Comparison of ENCODE assay signal across 8 cellular contexts in the genomic region with DNA sequence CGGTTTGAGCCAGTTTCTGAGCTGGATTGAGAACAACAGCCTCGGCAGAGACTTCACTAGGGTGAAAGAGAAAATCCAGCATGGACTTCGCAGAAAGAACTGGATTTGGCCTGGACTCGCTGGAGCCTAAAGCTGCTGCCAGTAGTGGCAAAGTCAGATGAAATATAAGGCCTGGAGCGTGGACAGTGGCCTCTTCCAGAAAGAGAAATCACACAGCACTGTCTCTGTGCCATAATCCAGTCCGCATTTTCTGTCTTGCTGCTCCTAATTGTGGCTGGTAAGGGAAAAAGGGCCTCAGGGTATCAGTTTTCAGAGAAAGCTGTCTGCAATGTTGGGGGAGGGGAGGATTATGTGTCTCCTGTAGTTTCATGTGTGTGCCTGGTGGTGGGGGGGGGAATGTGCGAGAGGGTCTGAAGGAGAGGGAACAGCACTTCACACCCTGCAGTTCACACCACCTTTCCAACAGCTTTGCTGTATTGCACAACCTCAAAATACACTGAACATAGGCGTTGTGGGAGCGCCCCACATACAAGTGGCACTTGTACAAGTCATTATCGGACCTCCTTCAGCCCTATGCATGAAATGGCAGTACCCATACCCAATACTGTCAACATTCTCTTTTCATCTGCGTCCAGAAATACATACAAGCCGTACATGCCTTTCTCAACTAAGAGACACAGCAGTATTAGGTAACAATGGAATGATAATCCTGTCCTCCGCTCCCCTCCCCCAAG.
A peak's percentile ranks its signal among the peaks of the same experiment; 100 is the strongest.
DNase-seq lines count a peak whose midpoint lies in the region; ATAC-seq and TF ChIP-seq lines count a peak whose summit lies in the region.

No MANE protein-coding gene starts in this region.

- peak overlapping the region; percentile 81 for H3K4me3 Mint-ChIP-seq in activated CD4-positive, alpha-beta T cell treated with anti-CD3 and anti-CD28 coated beads, Interleukin-2, amount 10 ng/mL, durations not matched to agents 24 days and 14 days

- no peak for TF ChIP-seq CTCF in left lung (IDR thresholded peaks at IDR 0.05)

- H3K27me3 ChIP-seq in left lung, result no peaks in the 10 kb centered on the region

- H3K27ac Mint-ChIP-seq in activated CD4-positive, alpha-beta T cell treated with anti-CD3 and anti-CD28 coated beads, Interleukin-2, amount 10 ng/mL, durations not matched to agents 24 days and 14 days, result peak overlapping the region; percentile 99

- H3K27me3 Mint-ChIP-seq in activated CD4-positive, alpha-beta T cell treated with anti-CD3 and anti-CD28 coated beads, Interleukin-2, amount 10 ng/mL, durations not matched to agents 24 days and 14 days, result no peaks in the 10 kb centered on the region

- intact Hi-C loops in activated CD4-positive, alpha-beta T cell treated with anti-CD3 and anti-CD28 coated beads, Interleukin-2, amount 10 ng/mL, durations not matched to agents 24 days and 14 days (cut with micrococcal nuclease), result loop anchor here (1.0 to 5.0 kb wide), 5 partner anchors 21 to 694 kb away; a partner anchor contains a TSS
- intact Hi-C loops in left lung (cut with DNase I), result loop anchor here in 1 of 2 donors (5.0 kb wide), 1 partner anchor 104 kb away; no protein-coding TSS in a partner anchor

- DNase-seq in SIG-M5 treated with dmso at 0.1 percent for 504 hours (lab: John Stamatoyannopoulos, UW; ENCODE audit: unreplicated experiment) (peak; percentile 46), SIG-M5 (lab: John Stamatoyannopoulos, UW) (no peak), NCI-H345 treated with DMSO at 0.1 percent for 48 hours (lab: John Stamatoyannopoulos, UW; ENCODE audit: unreplicated experiment) (peak; percentile 91), dedifferentiated amniotic fluid mesenchymal stem cell (ENCODE audit: extremely low spot score) (peak; percentile 98), left lung (peak in 1 of 2 donors; percentile 95)
- peak; percentile 95 for DNase-seq in activated CD4-positive, alpha-beta T cell treated with anti-CD3 and anti-CD28 coated beads, Interleukin-2, amount 10 ng/mL, durations not matched to agents 24 days and 14 days
- peak; percentile 81 to 83 for DNase-seq in stimulated activated CD4-positive, alpha-beta T cell treated with anti-CD3 and anti-CD28 coated beads, Interleukin-2, amount 100 ng/mL, for 24 hours

- ATAC-seq in HG03175 (IDR thresholded peaks at IDR 0.05; ENCODE audit: unreplicated experiment) (peak; percentile 50), left lung (peak; percentile 75)

- peaks cover 18 to 73% of the 10 kb centered on the region in 2 donors for H3K4me1 ChIP-seq in left lung

- peaks cover 0 to 3% of the 10 kb centered on the region in 2 donors for H3K9me3 ChIP-seq in left lung

- H3K4me3 ChIP-seq in left lung, result no peak overlapping the region

- peaks cover 45% of the 10 kb centered on the region for H3K4me1 Mint-ChIP-seq in activated CD4-positive, alpha-beta T cell treated with anti-CD3 and anti-CD28 coated beads, Interleukin-2, amount 10 ng/mL, durations not matched to agents 24 days and 14 days

- H3K36me3 ChIP-seq in left lung, result no peaks in the 10 kb centered on the region

- H3K36me3 Mint-ChIP-seq in activated CD4-positive, alpha-beta T cell treated with anti-CD3 and anti-CD28 coated beads, Interleukin-2, amount 10 ng/mL, durations not matched to agents 24 days and 14 days (ENCODE audit: low read depth), result peaks cover 30% of the 10 kb centered on the region

- peak overlapping the region; percentile 92 to 98 for H3K27ac ChIP-seq in left lung

- peaks cover 23% of the 10 kb centered on the region for H3K9me3 Mint-ChIP-seq in activated CD4-positive, alpha-beta T cell treated with anti-CD3 and anti-CD28 coated beads, Interleukin-2, amount 10 ng/mL, durations not matched to agents 24 days and 14 days
